ENCODE assay signal across 8 cellular contexts in the genomic region with DNA sequence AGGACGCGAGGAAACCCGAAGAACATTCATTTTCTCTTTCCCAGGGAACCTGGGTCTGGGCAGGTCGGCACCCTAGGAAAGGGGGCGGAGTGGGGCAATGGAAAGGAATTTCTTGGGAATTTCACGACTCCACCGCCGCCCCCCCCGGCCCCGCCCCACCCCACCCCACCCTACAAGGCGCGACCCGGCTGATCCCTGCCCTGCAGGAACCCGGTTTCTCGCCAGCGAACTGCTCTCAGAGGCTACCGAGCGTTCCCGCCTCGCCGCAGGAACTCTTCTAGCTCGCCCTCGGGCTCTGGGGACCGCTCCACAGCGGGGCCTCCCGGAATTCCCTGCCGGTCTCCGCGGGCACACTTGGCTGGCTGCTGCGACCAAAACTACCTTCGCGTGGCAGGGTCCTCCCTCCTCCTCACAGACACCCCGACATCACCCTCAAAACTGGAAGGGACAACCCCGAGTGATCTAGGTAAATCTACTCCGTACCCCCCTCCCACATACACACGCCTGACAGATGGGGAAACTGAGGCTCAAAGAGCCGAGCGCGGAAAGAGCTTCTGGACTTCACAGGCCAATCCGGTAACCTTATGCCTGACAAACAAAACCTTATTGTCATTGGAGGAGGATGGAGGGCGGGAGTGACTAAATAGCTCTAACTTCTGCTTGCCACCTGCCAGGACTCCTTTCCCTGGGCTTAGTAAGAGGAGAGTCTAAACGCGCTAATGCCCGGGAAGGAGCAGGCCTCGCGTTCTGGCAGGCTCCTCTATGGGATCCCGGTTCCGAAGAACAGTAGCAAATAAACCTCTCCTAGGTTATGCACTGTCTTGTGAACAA. TPM values are rescaled to one million over a fixed set of nuclear protein-coding genes. Genes with fewer than 3 reads are reported as not detected.
DNase-seq lines count a peak whose midpoint lies in the region; ATAC-seq and TF ChIP-seq lines count a peak whose summit lies in the region.

No MANE protein-coding gene starts in this region.

- peaks cover 5 to 16% of the 10 kb centered on the region in 2 donors for H3K36me3 ChIP-seq in stomach smooth muscle (ENCODE audit: control insufficient read depth in 2 of 2, insufficient read depth in 2 of 2, low read length in 2 of 2)

- ATAC-seq in activated CD8-positive, alpha-beta memory T cell treated with anti-CD3 and anti-CD28 coated beads, Interleukin-2, amount 10 ng/mL, durations not matched to agents 7 days and 5 days = no peak
- ATAC-seq in left lobe of liver = peak; percentile 21
- no peak for ATAC-seq in GM18505 (IDR thresholded peaks at IDR 0.05; ENCODE audit: unreplicated experiment)

- TF ChIP-seq CTCF in cardiac fibroblast (IDR thresholded peaks at IDR 0.05; ENCODE audit: low read depth, low read length) (no peak), GM10266 (IDR thresholded peaks at IDR 0.05; ENCODE audit: control insufficient read depth, insufficient read depth, low read depth, missing control alignments) (no peak)

- H3K4me1 ChIP-seq in stomach smooth muscle (ENCODE audit: control insufficient read depth, insufficient read depth, low read length) = peaks cover 39% of the 10 kb centered on the region

- TF ChIP-seq POLR2A in GM18505 (IDR thresholded peaks at IDR 0.05; ENCODE audit: borderline replicate concordance, extremely low read depth, insufficient read depth, insufficient read length) = no peak

- peaks cover 56% of the 10 kb centered on the region for H3K27me3 Mint-ChIP-seq in activated CD8-positive, alpha-beta memory T cell treated with anti-CD3 and anti-CD28 coated beads, Interleukin-2, amount 10 ng/mL, durations not matched to agents 7 days and 5 days

- H3K4me1 Mint-ChIP-seq in activated CD8-positive, alpha-beta memory T cell treated with anti-CD3 and anti-CD28 coated beads, Interleukin-2, amount 10 ng/mL, durations not matched to agents 7 days and 5 days = peaks cover 22% of the 10 kb centered on the region

- H3K4me3 Mint-ChIP-seq in activated CD8-positive, alpha-beta memory T cell treated with anti-CD3 and anti-CD28 coated beads, Interleukin-2, amount 10 ng/mL, durations not matched to agents 7 days and 5 days = peak overlapping the region; percentile 41

- CTCF ChIA-PET in activated CD8-positive, alpha-beta memory T cell treated with anti-CD3 and anti-CD28 coated beads, Interleukin-2, amount 10 ng/mL, durations not matched to agents 7 days and 5 days (lab: Charles Lee) = interaction anchor here (1.0 to 1.6 kb wide), 2 partner anchors 10 to 127 kb away, joined by 3 read pairs; no protein-coding TSS in a partner anchor

- H3K27ac Mint-ChIP-seq in activated CD8-positive, alpha-beta memory T cell treated with anti-CD3 and anti-CD28 coated beads, Interleukin-2, amount 10 ng/mL, durations not matched to agents 7 days and 5 days = no peak overlapping the region

- H3K9me3 Mint-ChIP-seq in activated CD8-positive, alpha-beta memory T cell treated with anti-CD3 and anti-CD28 coated beads, Interleukin-2, amount 10 ng/mL, durations not matched to agents 7 days and 5 days (ENCODE audit: low read depth) = no peaks in the 10 kb centered on the region

- peak overlapping the region; percentile 92 to 93 for H3K4me3 ChIP-seq in cardiac fibroblast (replicated peaks in 1 of 2; ENCODE audit: low read depth in 2 of 2, low read length in 2 of 2)
- H3K4me3 ChIP-seq in stomach smooth muscle (ENCODE audit: low read length in 2 of 2) = peak overlapping the region; percentile 81 to 96

- peaks cover 4% of the 10 kb centered on the region for H3K36me3 Mint-ChIP-seq in activated CD8-positive, alpha-beta memory T cell treated with anti-CD3 and anti-CD28 coated beads, Interleukin-2, amount 10 ng/mL, durations not matched to agents 7 days and 5 days

- H3K27me3 ChIP-seq in stomach smooth muscle (ENCODE audit: control insufficient read depth in 1 of 2, insufficient read depth in 2 of 2, low read length in 2 of 2) = no peaks in the 10 kb centered on the region

- H3K9ac ChIP-seq in stomach smooth muscle (ENCODE audit: low read length in 2 of 2) = peak overlapping the region; percentile 75 to 91

- DNase-seq in activated CD8-positive, alpha-beta memory T cell treated with anti-CD3 and anti-CD28 coated beads, Interleukin-2, amount 10 ng/mL, durations not matched to agents 7 days and 5 days = no peak
- no peak for DNase-seq in activated CD8-positive, alpha-beta memory T cell treated with anti-CD3 and anti-CD28 coated beads, Interleukin-2, amount 50 U/mL, for 48 hours
- DNase-seq in NCI-H526 treated with DMSO at 0.1 percent for 48 hours (lab: John Stamatoyannopoulos, UW) (peak; percentile 64), cardiac fibroblast (ENCODE audit: low read depth in 2 of 2) (peak in 1 of 2 donors; percentile 57), left lobe of liver (ENCODE audit: low spot score) (peak; percentile 61), GM10266 (ENCODE audit: extremely low spot score) (no peak)

- H3K9me3 ChIP-seq in stomach smooth muscle (ENCODE audit: control insufficient read depth in 2 of 2, low read length in 2 of 2) = no peaks in the 10 kb centered on the region

- H3K27ac ChIP-seq in stomach smooth muscle (ENCODE audit: low read length) = peak overlapping the region; percentile 100

RNA-seq across cellular contexts. Expression of a gene that starts 0.8 kb away (rescaled TPM):
- 10 to 100 TPM; 26.8 to 56.0 TPM for total RNA-seq in activated CD8-positive, alpha-beta memory T cell treated with anti-CD3 and anti-CD28 coated beads, Interleukin-2, amount 10 ng/mL, durations not matched to agents 7 days and 5 days
- total RNA-seq in left lobe of liver = 60.1 TPM

Comparison
In these comparisons a context has a peak if more than half of its experiments do, and no peak if none do; other contexts are left out.
1. DNase-seq: peak in NCI-H526 treated with DMSO at 0.1 percent for 48 hours (single experiment) and left lobe of liver (single experiment); none in activated CD8-positive, alpha-beta memory T cell treated with anti-CD3 and anti-CD28 coated beads, Interleukin-2, amount 10 ng/mL, durations not matched to agents 7 days and 5 days (single experiment), activated CD8-positive, alpha-beta memory T cell treated with anti-CD3 and anti-CD28 coated beads, Interleukin-2, amount 50 U/mL, for 48 hours (single experiment) and GM10266 (single experiment).